Comparison of ENCODE assay signal across 8 cellular contexts in genomic region chr1:183470147-183470960, GRCh38. TPM values are rescaled to one million over a fixed set of nuclear protein-coding genes. Genes with fewer than 3 reads are reported as not detected.
DNase-seq lines count a peak whose midpoint lies in the region; ATAC-seq lines count a peak whose summit lies in the region.

No MANE protein-coding gene starts in this region.

- no peaks in the 10 kb centered on the region for H3K27me3 ChIP-seq in layer of hippocampus (ENCODE audit: control insufficient read depth, insufficient read depth, low read length)

- peak overlapping the region; percentile 98 for H3K27ac ChIP-seq in layer of hippocampus (ENCODE audit: low read depth, low read length)

- in situ Hi-C loops in ACHN (cut with HindIII; ENCODE audit: low pct_ligation_motif_present, low pct_unique_long_range_greater_than_20kb, low sequenced_read_pairs) = no loop called here

- peak; percentile 42 for ATAC-seq in GM18909 (IDR thresholded peaks at IDR 0.05; ENCODE audit: poor library complexity, unreplicated experiment)
- peak; percentile 41 for ATAC-seq in HG03378 (IDR thresholded peaks at IDR 0.05; ENCODE audit: unreplicated experiment)

- DNase-seq in ACHN = peak; percentile 86
- peak; percentile 82 for DNase-seq in NCI-H460 (ENCODE audit: extremely low read depth, low read depth)
- peak; percentile 85 to 90 for DNase-seq in activated CD4-positive, alpha-beta T cell treated with anti-CD3 and anti-CD28 coated beads for 24 hours (ENCODE audit: low read depth in 2 of 2)
- peak; percentile 84 for DNase-seq in cerebellum (ENCODE audit: low spot score)
- DNase-seq in stimulated activated CD4-positive, alpha-beta T cell treated with anti-CD3 and anti-CD28 coated beads, Interleukin-1b, Interleukin-23, amount 100 ng/mL, for 4 hours (ENCODE audit: low read depth in 2 of 2) = peak; percentile 90 to 91

RNA-seq across cellular contexts. Expression of gene SMG7, which starts 1.9 kb away (rescaled TPM):
- total RNA-seq in NCI-H460 (2014; rRNA removed; shearing (Covaris generic)) = 18.6 and 22.3 TPM in 2 replicates
- 12.3 and 28.1 TPM in 2 replicates for polyA plus RNA-seq in NCI-H460 (2014; cell fraction: nucleus; rRNA removed)
- 47.0 TPM for total RNA-seq in cerebellum

RNA-seq across cellular contexts. Expression of gene NMNAT2, which starts 52.2 kb away (rescaled TPM):
- 5.3 and 8.3 TPM in 2 replicates for total RNA-seq in NCI-H460 (2014; rRNA removed; shearing (Covaris generic))
- 18.7 and 21.0 TPM in 2 replicates for polyA plus RNA-seq in NCI-H460 (2014; cell fraction: nucleus; rRNA removed)
- 46.0 TPM for total RNA-seq in cerebellum

Comparison
In these comparisons a context has a peak if more than half of its experiments do, and no peak if none do; other contexts are left out.
1. Peak in every context shown above with its lines: DNase-seq, ATAC-seq and H3K27ac ChIP-seq.